1 cellular context compared by ENCODE assay signal in genomic region chr6:138571174-138571573, GRCh38.
TF ChIP-seq lines count a peak whose summit lies in the region.

No MANE protein-coding gene starts in this region.

TF ChIP-seq in IMR-90, 13 proteins besides CTCF, POLR2A, EP300 and RAD21 (continued from another document):
- TF ChIP-seq ELK1 (IDR thresholded peaks at IDR 0.05; ENCODE audit: borderline replicate concordance, low read depth, low read length) (no peak), USF2 (IDR thresholded peaks at IDR 0.05; ENCODE audit: low read depth, low read length) (peak; percentile 11; the same call in 1 of the 2 replicates)
